In genomic region chr11:94504689-94505293, GRCh38 we compare ENCODE assay signal across 9 cellular contexts. TPM values are rescaled to one million over a fixed set of nuclear protein-coding genes. Genes with fewer than 3 reads are reported as not detected.
A peak's percentile ranks its signal among the peaks of the same experiment; 100 is the strongest.
DNase-seq lines count a peak whose midpoint lies in the region; ATAC-seq and TF ChIP-seq lines count a peak whose summit lies in the region.
"Had no signal": no experiment of that assay in that cellular context is flagged by ENCODE, and none has a peak within 500 bp of the region (broad histone marks: within the 10 kb centered on the region; RNA-seq: fewer than 3 reads in every experiment).

No MANE protein-coding gene starts in this region.

- peak; percentile 86 for TF ChIP-seq CTCF in PC-3 (conservative IDR thresholded peaks at IDR 0.05; ENCODE audit: low read depth, low read length)

- H3K4me2 ChIP-seq in PC-3 (ENCODE audit: low read length) = no peak overlapping the region

- no peaks in the 10 kb centered on the region for H3K9me3 Mint-ChIP-seq in effector memory CD8-positive, alpha-beta T cell
- no peaks in the 10 kb centered on the region for H3K9me3 Mint-ChIP-seq in naive thymus-derived CD4-positive, alpha-beta T cell

- intact Hi-C loops in Right ventricle myocardium superior (cut with DNase I) = loop anchor here (10.0 kb wide), 1 partner anchor 610 kb away; no protein-coding TSS in a partner anchor
- intact Hi-C loops in right cardiac atrium (cut with DNase I) = no loop called here
- intact Hi-C loops in PC-3 (cut with micrococcal nuclease) = loop anchor here (1.0 to 10.0 kb wide), 5 partner anchors 87 to 609 kb away; no protein-coding TSS in a partner anchor
- intact Hi-C loops in naive thymus-derived CD4-positive, alpha-beta T cell (cut with micrococcal nuclease) = loop anchor here (1.0 to 10.0 kb wide), 7 partner anchors 11 to 1270 kb away; partner anchors contain the start of genes ANKRD49 (in 1 of the 2) and MRE11 (in 1 of the 2)

- H3K4me1 ChIP-seq in right cardiac atrium (ENCODE audit: control insufficient read depth, insufficient read depth, low read length) (no peaks in the 10 kb centered on the region), PC-3 (ENCODE audit: insufficient read depth, low read length) (no peaks in the 10 kb centered on the region; the same call in 1 of the 2 replicates)
- no peaks in the 10 kb centered on the region for H3K4me1 ChIP-seq in naive thymus-derived CD4-positive, alpha-beta T cell (ENCODE audit: control insufficient read depth in 2 of 2, insufficient read depth in 2 of 2, low read length in 2 of 2)

- no peak overlapping the region for H3K9ac ChIP-seq in PC-3 (ENCODE audit: low read length)

- H3K36me3 Mint-ChIP-seq in effector memory CD8-positive, alpha-beta T cell (ENCODE audit: insufficient read depth) = peaks cover 23% of the 10 kb centered on the region
- peaks cover 0 to under 1% (median 0%) of the 10 kb centered on the region in 5 donors for H3K36me3 Mint-ChIP-seq in naive thymus-derived CD4-positive, alpha-beta T cell

- ATAC-seq in Right ventricle myocardium superior (ENCODE audit: poor library complexity) = peak; percentile 34
- no peak for ATAC-seq in right cardiac atrium
- ATAC-seq in PC-3 = peak; percentile 62
- peak; percentile 74 for ATAC-seq in effector memory CD8-positive, alpha-beta T cell (replicated peaks)
- peak; percentile 70 for ATAC-seq in naive thymus-derived CD4-positive, alpha-beta T cell
- ATAC-seq in HG03025 (IDR thresholded peaks at IDR 0.05; ENCODE audit: low FRiP score, unreplicated experiment) = no peak

- no peaks in the 10 kb centered on the region for H3K79me2 ChIP-seq in PC-3 (ENCODE audit: low read length)

- H3K4me3 Mint-ChIP-seq in effector memory CD8-positive, alpha-beta T cell = no peak overlapping the region
- H3K4me3 Mint-ChIP-seq in naive thymus-derived CD4-positive, alpha-beta T cell = no peak overlapping the region

- H3K27me3 ChIP-seq in right cardiac atrium (ENCODE audit: control insufficient read depth, insufficient read depth) = no peaks in the 10 kb centered on the region
- no peaks in the 10 kb centered on the region for H3K27me3 ChIP-seq in PC-3 (ENCODE audit: low read length)
- peaks cover 0 to 3% of the 10 kb centered on the region in 2 donors for H3K27me3 ChIP-seq in naive thymus-derived CD4-positive, alpha-beta T cell (ENCODE audit: control insufficient read depth in 2 of 2, insufficient read depth in 2 of 2, low read length in 2 of 2)

- H3K4me1 Mint-ChIP-seq in effector memory CD8-positive, alpha-beta T cell (ENCODE audit: low read depth in 2 of 2) = no peaks in the 10 kb centered on the region
- H3K4me1 Mint-ChIP-seq in naive thymus-derived CD4-positive, alpha-beta T cell = peaks cover 0 to 4% (median 0%) of the 10 kb centered on the region in 7 donors

- H3K27ac ChIP-seq in right cardiac atrium (ENCODE audit: low read length) (no peak overlapping the region), PC-3 (ENCODE audit: low read length) (no peak overlapping the region)
- no peak overlapping the region for H3K27ac ChIP-seq in naive thymus-derived CD4-positive, alpha-beta T cell (ENCODE audit: low read depth, low read length)

- BruUV-seq in PC-3 (replicated peaks; lab: Mats Ljungman, UMichigan) = no TSS peak

- H3K9me3 ChIP-seq in right cardiac atrium (ENCODE audit: control insufficient read depth, low read length) (no peaks in the 10 kb centered on the region), PC-3 (ENCODE audit: low read length) (no peaks in the 10 kb centered on the region)
- no peaks in the 10 kb centered on the region for H3K9me3 ChIP-seq in naive thymus-derived CD4-positive, alpha-beta T cell (ENCODE audit: control insufficient read depth in 2 of 3, low read length in 3 of 3)

- H3K27ac Mint-ChIP-seq in effector memory CD8-positive, alpha-beta T cell = no peak overlapping the region
- H3K27ac Mint-ChIP-seq in naive thymus-derived CD4-positive, alpha-beta T cell = no peak overlapping the region

- POLR2A ChIA-PET in PC-3 (lab: Charles Lee; ENCODE audit: unreplicated experiment) = no interaction called here
- POLR2A ChIA-PET in naive thymus-derived CD4-positive, alpha-beta T cell (lab: Charles Lee) = interaction anchor here (1.2 kb wide), 1 partner anchor 11 kb away, joined by 6 read pairs; no protein-coding TSS in a partner anchor

- DNase-seq in Right ventricle myocardium superior (no peak), right cardiac atrium (no peak), HS-27A (ENCODE audit: low read depth) (peak; percentile 35), PC-3 (peak; percentile 90), HuH-7 (ENCODE audit: low spot score) (no peak)
- peak; percentile 9 to 23 (median 22) for DNase-seq in effector memory CD8-positive, alpha-beta T cell
- DNase-seq in naive thymus-derived CD4-positive, alpha-beta T cell = peak in 7 of 9 donors; percentile 15 to 54 (median 47)

- CTCF ChIA-PET in PC-3 (lab: Charles Lee) = interaction anchor here (0.6 to 1.0 kb wide), 3 partner anchors 32 to 609 kb away, joined by 3 to 13 read pairs (median 3); no protein-coding TSS in a partner anchor
- CTCF ChIA-PET in naive thymus-derived CD4-positive, alpha-beta T cell (lab: Charles Lee) = interaction anchor here (0.6 to 1.5 kb wide), 8 partner anchors 9 to 1274 kb away, joined by 3 to 5 read pairs (median 3); no protein-coding TSS in a partner anchor

- H3K4me3 ChIP-seq in right cardiac atrium (ENCODE audit: low read length) = no peak overlapping the region
- H3K4me3 ChIP-seq in PC-3 (ENCODE audit: low read length) = no peak overlapping the region
- no peak overlapping the region for H3K4me3 ChIP-seq in naive thymus-derived CD4-positive, alpha-beta T cell (ENCODE audit: low read length)

- no peaks in the 10 kb centered on the region for H3K9me2 ChIP-seq in PC-3 (replicated peaks; ENCODE audit: low read length)

- H3K36me3 ChIP-seq in PC-3 (ENCODE audit: low read depth, low read length) = no peaks in the 10 kb centered on the region
- H3K36me3 ChIP-seq in naive thymus-derived CD4-positive, alpha-beta T cell (ENCODE audit: control insufficient read depth in 2 of 3, insufficient read depth in 3 of 3, low read length in 3 of 3) = peaks cover 0 to 8% (median 0%) of the 10 kb centered on the region in 3 experiments

- peaks cover 7 to 18% of the 10 kb centered on the region in 2 donors for H3K27me3 Mint-ChIP-seq in effector memory CD8-positive, alpha-beta T cell
- H3K27me3 Mint-ChIP-seq in naive thymus-derived CD4-positive, alpha-beta T cell = peaks cover 0 to 21% (median 3%) of the 10 kb centered on the region in 5 donors

- no peak overlapping the region for H2AFZ ChIP-seq in PC-3 (ENCODE audit: low read length)

- H3F3A ChIP-seq in PC-3 (ENCODE audit: low read length, unreplicated experiment) = no peaks in the 10 kb centered on the region

- WGBS in right cardiac atrium = 19% methylated on average over 3 of the region's 3 CpGs

- H4K20me1 ChIP-seq in PC-3 (ENCODE audit: low read length) = no peaks in the 10 kb centered on the region

RNA-seq across cellular contexts. Expression of gene C11orf97, which starts 7.5 kb away (rescaled TPM):
- total RNA-seq in Right ventricle myocardium superior (not detected), right cardiac atrium (not detected), PC-3 (2014; rRNA removed) (not detected in 2 replicates)
- not detected for polyA plus RNA-seq in right cardiac atrium
- total RNA-seq in naive thymus-derived CD4-positive, alpha-beta T cell = not detected
- polyA plus RNA-seq in naive thymus-derived CD4-positive, alpha-beta T cell = not detected
- polyA plus RNA-seq: thymus had no signal

RNA-seq across cellular contexts. Expression of gene ANKRD49, which starts 11.0 kb away (rescaled TPM):
- total RNA-seq in Right ventricle myocardium superior = 4.6 TPM
- 1 to 10 TPM; 5.4 to 8.6 (median 6.6) TPM for total RNA-seq in right cardiac atrium
- 6.8 TPM for polyA plus RNA-seq in right cardiac atrium
- total RNA-seq in PC-3 (2014; rRNA removed) = 6.9 and 9.0 TPM in 2 replicates
- total RNA-seq in naive thymus-derived CD4-positive, alpha-beta T cell = 10 to 100 TPM; 25.6 to 64.4 (median 44.5) TPM
- polyA plus RNA-seq in naive thymus-derived CD4-positive, alpha-beta T cell = 10 to 100 TPM; 17.1 to 32.7 TPM

RNA-seq across cellular contexts. Expression of gene MRE11, which starts 11.1 kb away (rescaled TPM):
- total RNA-seq in Right ventricle myocardium superior = 6.4 TPM
- 10 to 100 TPM in 3 of 4 donors, 1 to 10 TPM in 1; 9.5 to 11.0 (median 10.9) TPM for total RNA-seq in right cardiac atrium
- 3.0 TPM for polyA plus RNA-seq in right cardiac atrium
- 19.0 and 20.1 TPM in 2 replicates for total RNA-seq in PC-3 (2014; rRNA removed)
- total RNA-seq in naive thymus-derived CD4-positive, alpha-beta T cell = 10 to 100 TPM; 19.0 to 45.5 (median 40.1) TPM
- 10 to 100 TPM; 11.8 to 15.6 TPM for polyA plus RNA-seq in naive thymus-derived CD4-positive, alpha-beta T cell

RNA-seq across cellular contexts. Expression of gene FUT4, which starts 38.9 kb away (rescaled TPM):
- total RNA-seq in Right ventricle myocardium superior (1.4 TPM), right cardiac atrium (1 to 10 TPM; 2.0 to 2.9 (median 2.5) TPM), PC-3 (2014; rRNA removed) (2.8 and 4.1 TPM in 2 replicates)
- 1.2 TPM for polyA plus RNA-seq in right cardiac atrium
- total RNA-seq in naive thymus-derived CD4-positive, alpha-beta T cell = 10 to 100 TPM in 1 of 5 experiments, 1 to 10 TPM in 4; 5.6 to 10.2 (median 6.9) TPM
- polyA plus RNA-seq in naive thymus-derived CD4-positive, alpha-beta T cell = 1 to 10 TPM; 1.4 to 1.9 TPM

Comparison
In these comparisons a context has a peak if more than half of its experiments do, and no peak if none do; other contexts are left out.
1. ATAC-seq: peak in Right ventricle myocardium superior (single experiment), PC-3 (single experiment), effector memory CD8-positive, alpha-beta T cell (single experiment) and naive thymus-derived CD4-positive, alpha-beta T cell (single experiment); none in right cardiac atrium (0 of 2) and HG03025 (single experiment).
2. intact Hi-C loops: an anchor here in Right ventricle myocardium superior (10.0 kb wide), PC-3 (1.0 to 10.0 kb wide) and naive thymus-derived CD4-positive, alpha-beta T cell (1.0 to 10.0 kb wide); none called in right cardiac atrium.
3. DNase-seq: peak in HS-27A (single experiment), PC-3 (single experiment), effector memory CD8-positive, alpha-beta T cell (3 of 3) and naive thymus-derived CD4-positive, alpha-beta T cell (7 of 9); none in Right ventricle myocardium superior (single experiment), right cardiac atrium (0 of 3) and HuH-7 (single experiment).